In genomic region chr2:26355038-26355995, GRCh38 we compare ENCODE assay signal across 8 cellular contexts. TPM values are rescaled to one million over a fixed set of nuclear protein-coding genes. Genes with fewer than 3 reads are reported as not detected.
DNase-seq lines count a peak whose midpoint lies in the region; ATAC-seq and TF ChIP-seq lines count a peak whose summit lies in the region.

No MANE protein-coding gene starts in this region.

- no peaks in the 10 kb centered on the region for H3K27me3 ChIP-seq in PC-9 (ENCODE audit: insufficient read depth, low read depth)

- H3K36me3 ChIP-seq in PC-9 (ENCODE audit: low read depth), result peaks cover 16% of the 10 kb centered on the region

- H4K20me1 ChIP-seq in PC-9 (ENCODE audit: insufficient read depth), result no peaks in the 10 kb centered on the region

- H3K4me3 ChIP-seq in PC-9, result peak overlapping the region; percentile 46
- H3K4me3 ChIP-seq in coronary artery, result no peak overlapping the region

- ATAC-seq in activated T-cell treated with anti-CD3 and anti-CD28 coated beads, Interleukin-2, amount 50 U/mL, for 72 hours (replicated peaks in 1 of 2), result peak; percentile 31 to 54

- no peaks in the 10 kb centered on the region for H3K9me3 Mint-ChIP-seq in activated T-cell treated with anti-CD3 and anti-CD28 coated beads, Interleukin-2, amount 50 U/mL, for 72 hours
- H3K9me3 Mint-ChIP-seq in immature natural killer cell, result peaks cover 0 to 2% (median 0%) of the 10 kb centered on the region in 6 donors

- TSS peak; percentile 95 for BruUV-seq in PC-9 (replicated peaks; lab: Mats Ljungman, UMichigan)

- CTCF ChIA-PET in PC-9 (lab: Charles Lee), result interaction anchor here (0.6 to 0.9 kb wide), 3 partner anchors 10 to 990 kb away, joined by 3 to 10 read pairs (median 3); no protein-coding TSS in a partner anchor

- TF ChIP-seq CTCF in PC-9 (conservative IDR thresholded peaks at IDR 0.05) (peak; percentile 17; the same call in 1 of the 2 replicates), coronary artery (IDR thresholded peaks at IDR 0.05) (no peak)

- no peaks in the 10 kb centered on the region for H3K9me3 ChIP-seq in PC-9 (ENCODE audit: insufficient read depth, low read depth)

- H3F3A ChIP-seq in PC-9 (ENCODE audit: insufficient read depth, low read depth), result peaks cover 31% of the 10 kb centered on the region

- peaks cover 95% of the 10 kb centered on the region for H3K79me2 ChIP-seq in PC-9 (ENCODE audit: low read depth)

- peak in 1 of 2 donors; percentile 27 for DNase-seq in activated T-cell treated with anti-CD3 and anti-CD28 coated beads, Interleukin-2, amount 50 U/mL, for 72 hours
- DNase-seq in activated T-cell treated with anti-CD3 and anti-CD28 coated beads, Interleukin-2, amount 50 U/mL, for 1 hour, result no peak
- DNase-seq in PC-9, result peak; percentile 48 to 100
- DNase-seq in fibroblast of gingiva (ENCODE audit: low read depth), result peak; percentile 97
- DNase-seq in stromal cell of bone marrow (ENCODE audit: low read depth), result peak; percentile 87
- DNase-seq in GOT3 (lab: John Stamatoyannopoulos, UW), result no peak
- no peak for DNase-seq in coronary artery (ENCODE audit: low spot score)
- DNase-seq in immature natural killer cell, result no peak

- H3K4me1 ChIP-seq in PC-9 (replicated peaks; ENCODE audit: insufficient read depth), result peaks cover 63% of the 10 kb centered on the region

- H3K27me3 Mint-ChIP-seq in activated T-cell treated with anti-CD3 and anti-CD28 coated beads, Interleukin-2, amount 50 U/mL, for 72 hours (ENCODE audit: low read depth), result no peaks in the 10 kb centered on the region
- H3K27me3 Mint-ChIP-seq in immature natural killer cell (ENCODE audit: low read depth in 3 of 3), result peaks cover 0 to 2% (median 0%) of the 10 kb centered on the region in 3 donors

- H3K4me1 Mint-ChIP-seq in activated T-cell treated with anti-CD3 and anti-CD28 coated beads, Interleukin-2, amount 50 U/mL, for 72 hours (ENCODE audit: low read depth), result peaks cover 81% of the 10 kb centered on the region
- peaks cover 30 to 72% of the 10 kb centered on the region in 2 donors for H3K4me1 Mint-ChIP-seq in immature natural killer cell

- H3K27ac Mint-ChIP-seq in activated T-cell treated with anti-CD3 and anti-CD28 coated beads, Interleukin-2, amount 50 U/mL, for 72 hours, result no peak overlapping the region
- peak overlapping the region in 1 of 6 donors; percentile 69 for H3K27ac Mint-ChIP-seq in immature natural killer cell

- POLR2A ChIA-PET in PC-9 (lab: Charles Lee; ENCODE audit: unreplicated experiment), result interaction anchor here (0.6 to 1.0 kb wide), 4 partner anchors 9 to 477 kb away, joined by 5 to 31 read pairs (median 20); partner anchors contain the start of genes ADGRF3, ASXL2 and SELENOI

- no peak overlapping the region for H2AFZ ChIP-seq in PC-9

- H3K4me2 ChIP-seq in PC-9, result peak overlapping the region; percentile 77

- H3K36me3 Mint-ChIP-seq in activated T-cell treated with anti-CD3 and anti-CD28 coated beads, Interleukin-2, amount 50 U/mL, for 72 hours (ENCODE audit: insufficient read depth in 2 of 2), result peaks cover 1 to 6% of the 10 kb centered on the region in 2 donors
- no peaks in the 10 kb centered on the region for H3K36me3 Mint-ChIP-seq in immature natural killer cell

- intact Hi-C loops in PC-9 (cut with micrococcal nuclease; ENCODE audit: unreplicated experiment), result no loop called here

- H3K27ac ChIP-seq in PC-9 (peak overlapping the region; percentile 99), coronary artery (no peak overlapping the region)

- no peaks in the 10 kb centered on the region for H3K9me2 ChIP-seq in PC-9 (ENCODE audit: insufficient read depth)

- H3K4me3 Mint-ChIP-seq in activated T-cell treated with anti-CD3 and anti-CD28 coated beads, Interleukin-2, amount 50 U/mL, for 72 hours, result peak overlapping the region; percentile 11 to 29
- H3K4me3 Mint-ChIP-seq in immature natural killer cell, result no peak overlapping the region

RNA-seq across cellular contexts. Expression of gene ADGRF3, which starts 8.7 kb away (rescaled TPM):
- 1 to 10 TPM; 2.4 to 4.8 TPM for total RNA-seq in activated T-cell treated with anti-CD3 and anti-CD28 coated beads, Interleukin-2, amount 50 U/mL, for 72 hours
- 0.38 and 0.48 TPM in 2 replicates for total RNA-seq in PC-9 (2021)
- under 1 TPM in 1 of 3 donors, not detected in 2; 0.39 TPM for polyA plus RNA-seq in immature natural killer cell

RNA-seq across cellular contexts. Expression of gene SELENOI, which starts 9.4 kb away (rescaled TPM):
- 10 to 100 TPM; 35.0 to 38.9 TPM for total RNA-seq in activated T-cell treated with anti-CD3 and anti-CD28 coated beads, Interleukin-2, amount 50 U/mL, for 72 hours
- 33.0 and 60.8 TPM in 2 replicates for total RNA-seq in PC-9 (2021)
- 1 to 10 TPM; 3.3 to 7.2 (median 5.6) TPM for polyA plus RNA-seq in immature natural killer cell

RNA-seq across cellular contexts. Expression of gene DRC1, which starts 46.4 kb away (rescaled TPM):
- under 1 TPM in 1 of 2 donors, not detected in 1; 0.17 TPM for total RNA-seq in activated T-cell treated with anti-CD3 and anti-CD28 coated beads, Interleukin-2, amount 50 U/mL, for 72 hours
- total RNA-seq in PC-9 (2021), result 4.7 and 6.4 TPM in 2 replicates
- not detected for polyA plus RNA-seq in immature natural killer cell

Comparison
In these comparisons a context has a peak if more than half of its experiments do, and no peak if none do; other contexts are left out.
1. DNase-seq: peak in PC-9 (2 of 2), fibroblast of gingiva (single experiment) and stromal cell of bone marrow (single experiment); none in activated T-cell treated with anti-CD3 and anti-CD28 coated beads, Interleukin-2, amount 50 U/mL, for 1 hour (single experiment), GOT3 (single experiment), coronary artery (single experiment) and immature natural killer cell (0 of 3).
2. H3K4me3 Mint-ChIP-seq: peak in activated T-cell treated with anti-CD3 and anti-CD28 coated beads, Interleukin-2, amount 50 U/mL, for 72 hours (2 of 2); none in immature natural killer cell (0 of 5).